29 cellular contexts compared by ENCODE assay signal in the genomic region with DNA sequence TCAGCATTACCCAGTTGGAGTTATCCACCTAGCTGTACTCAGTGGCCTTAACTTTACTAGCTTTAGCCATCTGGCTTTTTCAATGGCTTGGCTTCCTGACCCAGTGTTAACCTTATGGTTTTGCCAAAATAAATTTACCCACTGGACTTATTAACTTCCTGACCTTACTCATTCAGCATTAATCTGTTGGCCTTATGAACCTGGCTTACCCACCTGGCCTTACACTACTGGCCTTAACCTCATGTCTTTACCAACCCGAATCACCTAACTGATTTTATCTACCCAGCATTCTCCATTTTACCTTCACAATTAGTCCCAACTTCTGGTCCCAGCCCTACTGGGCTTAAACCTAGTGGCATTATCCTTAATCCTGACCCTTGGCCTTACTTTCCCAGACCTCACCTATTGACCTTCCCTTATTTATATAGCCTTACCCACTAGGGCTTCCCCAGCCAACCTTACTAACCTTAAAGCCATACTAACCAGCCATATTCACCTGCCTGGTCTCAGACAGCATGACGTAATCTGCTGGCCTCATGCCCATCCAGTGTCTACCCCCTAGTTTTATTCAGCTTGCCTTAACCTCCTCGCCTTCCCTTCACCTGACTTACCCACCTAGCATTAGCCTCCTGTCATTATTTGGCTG.
"Had no signal": no experiment of that assay in that cellular context is flagged by ENCODE, and none has a peak within 500 bp of the region (broad histone marks: within the 10 kb centered on the region; RNA-seq: fewer than 3 reads in every experiment).

No MANE protein-coding gene starts in this region.

- H3K4me1 ChIP-seq: neural progenitor cell, parathyroid adenoma, psoas muscle, spleen, stomach, thyroid gland, tibial nerve, upper lobe of left lung, vagina had no signal

- H3K9me3 ChIP-seq: ovary, psoas muscle, spleen, stomach, thoracic aorta, thyroid gland, tibial nerve, upper lobe of left lung, vagina had no signal

- H3K36me3 Mint-ChIP-seq: natural killer cell; neural progenitor cell; stimulated activated memory B cell treated with anti-CD40 and anti-IgM and Interleukin-4, amounts not matched to agents 10 μg/mL and 1 μg/mL and 100 μg/mL, for 72 hours had no signal

- DNase-seq: natural killer cell; occipital lobe; ovary; posterior cingulate gyrus; psoas muscle; right cardiac atrium; spleen; stimulated activated CD4-positive, alpha-beta T cell treated with anti-CD3 and anti-CD28 coated beads, Interleukin-12 subunit alpha, Interleukin-12 subunit beta, amount 100 ng/mL, for 4 hours; stimulated activated CD4-positive, alpha-beta T cell treated with anti-CD3 and anti-CD28 coated beads, Interleukin-1b, Interleukin-23, amount 100 ng/mL, for 48 hours; stimulated activated CD4-positive, alpha-beta T cell treated with anti-CD3 and anti-CD28 coated beads, Interleukin-4, amount 100 ng/mL, for 1 hour; stimulated activated CD4-positive, alpha-beta T cell treated with anti-CD3 and anti-CD28 coated beads, Interleukin-4, amount 100 ng/mL, for 4 hours; stimulated activated CD8-positive, alpha-beta memory T cell treated with anti-CD3 and anti-CD28 coated beads, Interleukin-4, amount 100 ng/mL, for 48 hours; stimulated activated naive CD4-positive, alpha-beta T cell treated with Interleukin-2 at 50 U/mL for 16 hours; stomach; thyroid gland; trophoblast cell; upper lobe of left lung had no signal

- ATAC-seq: natural killer cell; psoas muscle; right cardiac atrium; sciatic nerve; stimulated activated memory B cell treated with anti-CD40 and anti-IgM and Interleukin-4, amounts not matched to agents 10 μg/mL and 1 μg/mL and 100 μg/mL, for 72 hours had no signal

- H3K4me3 ChIP-seq: neural progenitor cell, ovary, psoas muscle, skin epidermis, smooth muscle cell, spleen, stomach, thoracic aorta, thyroid gland, tibial nerve, upper lobe of left lung, vagina had no signal

- H3K9me3 Mint-ChIP-seq: nephron; neural progenitor cell; stimulated activated memory B cell treated with anti-CD40 and anti-IgM and Interleukin-4, amounts not matched to agents 10 μg/mL and 1 μg/mL and 100 μg/mL, for 72 hours had no signal

- H3K4me1 Mint-ChIP-seq: natural killer cell; nephron; neural progenitor cell; stimulated activated memory B cell treated with anti-CD40 and anti-IgM and Interleukin-4, amounts not matched to agents 10 μg/mL and 1 μg/mL and 100 μg/mL, for 72 hours had no signal

- H3K27me3 ChIP-seq: neural progenitor cell, ovary, spleen, stomach, thyroid gland, tibial nerve, upper lobe of left lung, vagina had no signal

- H3K4me3 Mint-ChIP-seq: natural killer cell; nephron; neural progenitor cell; stimulated activated memory B cell treated with anti-CD40 and anti-IgM and Interleukin-4, amounts not matched to agents 10 μg/mL and 1 μg/mL and 100 μg/mL, for 72 hours; stimulated activated naive CD8-positive, alpha-beta T cell treated with anti-CD3 and anti-CD28 coated beads, Interleukin-15, Interleukin-2, amounts not matched to agents 100 ng/mL and 50 ng/mL, for 24 hours had no signal

- H3K27me3 Mint-ChIP-seq: progenitor cell of endocrine pancreas; stimulated activated memory B cell treated with anti-CD40 and anti-IgM and Interleukin-4, amounts not matched to agents 10 μg/mL and 1 μg/mL and 100 μg/mL, for 72 hours; stimulated activated naive CD8-positive, alpha-beta T cell treated with anti-CD3 and anti-CD28 coated beads, Interleukin-15, Interleukin-2, amounts not matched to agents 100 ng/mL and 50 ng/mL, for 24 hours had no signal

- H3K36me3 ChIP-seq: neural progenitor cell, ovary, spleen, stomach, thoracic aorta, thyroid gland, tibial nerve, upper lobe of left lung, vagina had no signal

- H3K27ac ChIP-seq: neural progenitor cell, ovary, parathyroid adenoma, psoas muscle, skin epidermis, spleen, stomach, thoracic aorta, thyroid gland, tibial nerve, upper lobe of left lung, vagina had no signal

- H3K9ac ChIP-seq: neural progenitor cell, parathyroid adenoma had no signal

- H3K27ac Mint-ChIP-seq: natural killer cell; nephron; neural progenitor cell; progenitor cell of endocrine pancreas; stimulated activated memory B cell treated with anti-CD40 and anti-IgM and Interleukin-4, amounts not matched to agents 10 μg/mL and 1 μg/mL and 100 μg/mL, for 72 hours; stimulated activated naive CD8-positive, alpha-beta T cell treated with anti-CD3 and anti-CD28 coated beads, Interleukin-15, Interleukin-2, amounts not matched to agents 100 ng/mL and 50 ng/mL, for 24 hours had no signal
